In genomic region chr15:61829514-61829889, GRCh38 we compare ENCODE assay signal across 19 cellular contexts.
"Had no signal": no experiment of that assay in that cellular context is flagged by ENCODE, and none has a peak within 500 bp of the region (broad histone marks: within the 10 kb centered on the region; RNA-seq: fewer than 3 reads in every experiment).

No MANE protein-coding gene starts in this region.

- H3K4me3 Mint-ChIP-seq: effector memory CD8-positive, alpha-beta T cell; naive thymus-derived CD8-positive, alpha-beta T cell; nephron progenitor cell; stimulated activated naive CD8-positive, alpha-beta T cell treated with anti-CD3 and anti-CD28 coated beads, Interleukin-15, amount 100 ng/mL, for 72 hours had no signal

- H3K4me3 ChIP-seq: left lung, lower lobe of right lung, ovary, psoas muscle, right lobe of liver, thyroid gland had no signal

- H3K36me3 ChIP-seq: left lung, lower lobe of right lung, ovary, right lobe of liver, thyroid gland had no signal

- H3K27me3 ChIP-seq: ovary, right lobe of liver, thyroid gland had no signal

- H3K9me3 Mint-ChIP-seq: effector memory CD8-positive, alpha-beta T cell; naive thymus-derived CD8-positive, alpha-beta T cell; stimulated activated naive CD8-positive, alpha-beta T cell treated with anti-CD3 and anti-CD28 coated beads, Interleukin-15, amount 100 ng/mL, for 72 hours had no signal

- H3K36me3 Mint-ChIP-seq: naive thymus-derived CD8-positive, alpha-beta T cell had no signal

- H3K27ac Mint-ChIP-seq: effector memory CD8-positive, alpha-beta T cell; nephron progenitor cell had no signal

- H3K9me3 ChIP-seq: left lung, lower lobe of right lung, ovary, psoas muscle, right lobe of liver, thyroid gland had no signal

- H3K4me1 ChIP-seq: left lung, lower lobe of right lung, psoas muscle, right lobe of liver, thyroid gland had no signal

- H3K27ac ChIP-seq: left lung, lower lobe of right lung, ovary, psoas muscle, right lobe of liver, thyroid gland had no signal

- ATAC-seq: effector memory CD8-positive, alpha-beta T cell; left lung; lower lobe of right lung; naive thymus-derived CD8-positive, alpha-beta T cell; psoas muscle; right lobe of liver; stimulated activated naive CD8-positive, alpha-beta T cell treated with anti-CD3 and anti-CD28 coated beads, Interleukin-15, amount 100 ng/mL, for 72 hours had no signal

- DNase-seq: cerebellar nuclear complex; cortex of kidney; effector memory CD8-positive, alpha-beta T cell; left lung; lower lobe of right lung; naive thymus-derived CD8-positive, alpha-beta T cell; nephron progenitor cell; nucleus accumbens; ovary; right lobe of liver; small intestine; stimulated activated CD4-positive, alpha-beta T cell treated with anti-CD3 and anti-CD28 coated beads, Interleukin-15, amount 100 ng/mL, for 24 hours; stimulated activated CD4-positive, alpha-beta T cell treated with anti-CD3 and anti-CD28 coated beads, Interleukin-4, amount 100 ng/mL, for 1 hour; stimulated activated CD8-positive, alpha-beta memory T cell treated with anti-CD3 and anti-CD28 coated beads, Interleukin-4, amount 100 ng/mL, for 48 hours; stimulated activated naive CD4-positive, alpha-beta T cell; stimulated activated naive CD8-positive, alpha-beta T cell treated with anti-CD3 and anti-CD28 coated beads, Interleukin-15, amount 100 ng/mL, for 72 hours; thyroid gland; trophoblast cell had no signal
